15 cellular contexts compared by ENCODE assay signal in genomic region chr9:86324308-86324707, GRCh38. TPM values are rescaled to one million over a fixed set of nuclear protein-coding genes. Genes with fewer than 3 reads are reported as not detected.
A peak's percentile ranks its signal among the peaks of the same experiment; 100 is the strongest.
DNase-seq lines count a peak whose midpoint lies in the region; ATAC-seq and TF ChIP-seq lines count a peak whose summit lies in the region.
"Had no signal": no experiment of that assay in that cellular context is flagged by ENCODE, and none has a peak within 500 bp of the region (broad histone marks: within the 10 kb centered on the region; RNA-seq: fewer than 3 reads in every experiment).

No MANE protein-coding gene starts in this region.

- DNase-seq in cardiac fibroblast (ENCODE audit: low read depth in 2 of 2), result peak; percentile 66 to 73
- peak; percentile 21 for DNase-seq in occipital lobe (lab: John Stamatoyannopoulos, UW)
- no peak for DNase-seq in NCI-H345 treated with DMSO at 0.1 percent for 48 hours (lab: John Stamatoyannopoulos, UW; ENCODE audit: unreplicated experiment)
- DNase-seq in mesothelial cell of epicardium (ENCODE audit: low spot score in 2 of 2, unreplicated experiment in 2 of 2), result no peak
- DNase-seq in mucosa of gallbladder (ENCODE audit: low spot score), result no peak
- DNase-seq: activated CD8-positive, alpha-beta memory T cell treated with anti-CD3 and anti-CD28 coated beads, Interleukin-2, amount 50 U/mL, for 48 hours; amniotic stem cell; naive thymus-derived CD8-positive, alpha-beta T cell; NCI-H2029; Peyer's patch; T1000 had no signal

- no peaks in the 10 kb centered on the region for H3K27me3 Mint-ChIP-seq in mesothelial cell of epicardium (ENCODE audit: low read depth)
- H3K27me3 Mint-ChIP-seq: naive thymus-derived CD8-positive, alpha-beta T cell had no signal

- no peaks in the 10 kb centered on the region for H3K9me3 Mint-ChIP-seq in mesothelial cell of epicardium
- H3K9me3 Mint-ChIP-seq: naive thymus-derived CD8-positive, alpha-beta T cell had no signal

- H3K4me3 Mint-ChIP-seq in mesothelial cell of epicardium, result no peak overlapping the region
- H3K4me3 Mint-ChIP-seq: naive thymus-derived CD8-positive, alpha-beta T cell had no signal

- H3K4me1 Mint-ChIP-seq in mesothelial cell of epicardium, result no peaks in the 10 kb centered on the region

- no peak for TF ChIP-seq CTCF in cardiac fibroblast (IDR thresholded peaks at IDR 0.05; ENCODE audit: low read depth, low read length)
- no peak for TF ChIP-seq CTCF in mesothelial cell of epicardium (IDR thresholded peaks at IDR 0.05; ENCODE audit: unreplicated experiment)

- ATAC-seq in GM18499 (IDR thresholded peaks at IDR 0.05; ENCODE audit: insufficient read depth, unreplicated experiment), result peak; percentile 54
- ATAC-seq in HG03103 (IDR thresholded peaks at IDR 0.05; ENCODE audit: low read depth, unreplicated experiment), result peak; percentile 65
- no peak for ATAC-seq in HG03520 (IDR thresholded peaks at IDR 0.05; ENCODE audit: unreplicated experiment)
- ATAC-seq: HepG2; naive thymus-derived CD8-positive, alpha-beta T cell had no signal

- no peak overlapping the region for H3K27ac Mint-ChIP-seq in mesothelial cell of epicardium

- H3K4me3 ChIP-seq in cardiac fibroblast (replicated peaks in 1 of 2; ENCODE audit: low read depth in 2 of 2, low read length in 2 of 2), result no peak overlapping the region
- H3K4me3 ChIP-seq: Peyer's patch had no signal

- peaks cover 56% of the 10 kb centered on the region for H3K36me3 Mint-ChIP-seq in mesothelial cell of epicardium

RNA-seq across cellular contexts. Expression of gene TUT7, which starts 29.9 kb away (rescaled TPM):
- 34.0 TPM for total RNA-seq in occipital lobe
- total RNA-seq in mesothelial cell of epicardium, result 26.4 to 29.5 TPM (median 26.6 TPM) in 3 replicates
- 25.1 TPM for total RNA-seq in mucosa of gallbladder

RNA-seq across cellular contexts. Expression of gene ISCA1, which starts 42.0 kb away (rescaled TPM):
- total RNA-seq in occipital lobe (94.2 TPM), mesothelial cell of epicardium (23.4 to 29.0 TPM (median 27.3 TPM) in 3 replicates), mucosa of gallbladder (34.6 TPM)

Comparison
In these comparisons a context has a peak if more than half of its experiments do, and no peak if none do; other contexts are left out.
1. DNase-seq: peak in cardiac fibroblast (2 of 2) and occipital lobe (single experiment); none in NCI-H345 treated with DMSO at 0.1 percent for 48 hours (single experiment), mesothelial cell of epicardium (0 of 2) and mucosa of gallbladder (single experiment).